ENCODE assay signal across 15 cellular contexts in genomic region chr9:84935528-84936117, GRCh38.
"Had no signal": no experiment of that assay in that cellular context is flagged by ENCODE, and none has a peak within 500 bp of the region (broad histone marks: within the 10 kb centered on the region; RNA-seq: fewer than 3 reads in every experiment).

No MANE protein-coding gene starts in this region.

- H3K4me3 ChIP-seq: colonic mucosa, heart right ventricle, ovary, tibial artery, vagina had no signal

- H3K27me3 ChIP-seq: colonic mucosa, heart right ventricle, ovary, tibial artery, vagina had no signal

- H3K36me3 ChIP-seq: colonic mucosa, heart right ventricle, ovary, tibial artery, vagina had no signal

- H3K4me1 ChIP-seq: colonic mucosa, heart right ventricle, vagina had no signal

- H3K27ac ChIP-seq: colonic mucosa, heart right ventricle, ovary, vagina had no signal

- H3K9me3 ChIP-seq: colonic mucosa, heart right ventricle, ovary, tibial artery, vagina had no signal

- DNase-seq: activated CD4-positive, alpha-beta memory T cell treated with anti-CD3 and anti-CD28 coated beads for 36 hours; activated CD4-positive, alpha-beta T cell treated with anti-CD3 and anti-CD28 coated beads for 1 hour; activated naive CD8-positive, alpha-beta T cell treated with anti-CD3 and anti-CD28 coated beads, Interleukin-2, amount 10 ng/mL, durations not matched to agents 7 days and 5 days; activated T-cell treated with anti-CD3 and anti-CD28 coated beads, Interleukin-2, amount 50 U/mL, for 48 hours; effector CD4-positive, alpha-beta T cell; heart right ventricle; kidney; mesendoderm; ovary; stimulated activated CD4-positive, alpha-beta T cell treated with anti-CD3 and anti-CD28 coated beads, Interleukin-4, amount 100 ng/mL, for 1 hour; stimulated activated CD8-positive, alpha-beta memory T cell treated with anti-CD3 and anti-CD28 coated beads, Interleukin-4, amount 100 ng/mL, for 48 hours; stimulated activated naive CD8-positive, alpha-beta T cell treated with anti-CD3 and anti-CD28 coated beads, Interleukin-15, amount 100 ng/mL, for 72 hours; tibial artery had no signal
